In genomic region chr19:6768236-6768785, GRCh38 we compare ENCODE assay signal across 8 cellular contexts. TPM values are rescaled to one million over a fixed set of nuclear protein-coding genes. Genes with fewer than 3 reads are reported as not detected.
DNase-seq lines count a peak whose midpoint lies in the region; ATAC-seq and TF ChIP-seq lines count a peak whose summit lies in the region.

No MANE protein-coding gene starts in this region.

- H3K27ac ChIP-seq in SU-DHL-6 (ENCODE audit: low read depth, low read length) (peak overlapping the region; percentile 51), endodermal cell (ENCODE audit: low read depth, low read length) (no peak overlapping the region), smooth muscle cell (ENCODE audit: low read depth) (no peak overlapping the region)

- H2AFZ ChIP-seq in SU-DHL-6 (ENCODE audit: low read depth, low read length, severe bottlenecking) (peak overlapping the region; percentile 78), smooth muscle cell (ENCODE audit: low read depth) (peak overlapping the region; percentile 23)

- no peaks in the 10 kb centered on the region for H3K9me3 Mint-ChIP-seq in endodermal cell

- TF ChIP-seq CTCF in SU-DHL-6 (IDR thresholded peaks at IDR 0.05; ENCODE audit: insufficient read depth, low read length, poor library complexity, severe bottlenecking) = no peak
- no peak for TF ChIP-seq CTCF in endodermal cell (conservative IDR thresholded peaks at IDR 0.05)
- no peak for TF ChIP-seq CTCF in smooth muscle cell (IDR thresholded peaks at IDR 0.05; ENCODE audit: borderline replicate concordance, insufficient read depth, poor library complexity, severe bottlenecking)

- 78 to 95% methylated on average over 6 to 8 of the region's 8 CpGs for WGBS in endodermal cell (ENCODE audit: insufficient coverage in 1 of 2, insufficient read length in 1 of 2), 2 experiments
- WGBS in smooth muscle cell (ENCODE audit: low lambda C conversion rate) = 68% methylated on average over 8 of the region's 8 CpGs

- H3K36me3 ChIP-seq in SU-DHL-6 (ENCODE audit: low read length) (no peaks in the 10 kb centered on the region), endodermal cell (ENCODE audit: control insufficient read depth, insufficient read depth, low read length) (no peaks in the 10 kb centered on the region), smooth muscle cell (ENCODE audit: low read depth) (no peaks in the 10 kb centered on the region)

- no peaks in the 10 kb centered on the region for H3K9me3 ChIP-seq in SU-DHL-6 (ENCODE audit: insufficient read depth, low read length)
- H3K9me3 ChIP-seq in endodermal cell (ENCODE audit: control insufficient read depth, low read length) = no peaks in the 10 kb centered on the region
- H3K9me3 ChIP-seq in smooth muscle cell (replicated peaks; ENCODE audit: low read depth) = no peaks in the 10 kb centered on the region

- no peaks in the 10 kb centered on the region for H3K27me3 Mint-ChIP-seq in endodermal cell (ENCODE audit: insufficient read depth)

- H3F3A ChIP-seq in SU-DHL-6 (ENCODE audit: insufficient read depth) = peaks cover 15% of the 10 kb centered on the region
- no peaks in the 10 kb centered on the region for H3F3A ChIP-seq in smooth muscle cell (ENCODE audit: low read depth)

- H3K27ac Mint-ChIP-seq in endodermal cell = peak overlapping the region; percentile 85

- H3K4me3 Mint-ChIP-seq in endodermal cell = peak overlapping the region; percentile 70

- H3K27me3 ChIP-seq in SU-DHL-6 (ENCODE audit: low read length) (no peaks in the 10 kb centered on the region), endodermal cell (ENCODE audit: control insufficient read depth, insufficient read depth, low read length, poor library complexity, severe bottlenecking) (no peaks in the 10 kb centered on the region), smooth muscle cell (ENCODE audit: low read depth) (no peaks in the 10 kb centered on the region)

- H3K9ac ChIP-seq in SU-DHL-6 (ENCODE audit: low read length) (peak overlapping the region; percentile 59; the same call in 1 of the 2 replicates), endodermal cell (ENCODE audit: extremely low read depth, low read length, poor library complexity, severe bottlenecking) (no peak overlapping the region), smooth muscle cell (ENCODE audit: low read depth) (no peak overlapping the region)

- no peaks in the 10 kb centered on the region for H4K20me1 ChIP-seq in SU-DHL-6 (ENCODE audit: low read depth, low read length)
- H4K20me1 ChIP-seq in smooth muscle cell (ENCODE audit: low read depth) = no peaks in the 10 kb centered on the region

- no peaks in the 10 kb centered on the region for H3K4me1 ChIP-seq in endodermal cell (ENCODE audit: control insufficient read depth, insufficient read depth, low read length)
- H3K4me1 ChIP-seq in smooth muscle cell (ENCODE audit: low read depth) = peaks cover 2% of the 10 kb centered on the region

- peak; percentile 1 for ATAC-seq in GM21723 (IDR thresholded peaks at IDR 0.05; ENCODE audit: unreplicated experiment)

- H3K79me2 ChIP-seq in SU-DHL-6 (ENCODE audit: insufficient read depth, low read length) = peaks cover 17% of the 10 kb centered on the region
- no peaks in the 10 kb centered on the region for H3K79me2 ChIP-seq in smooth muscle cell (ENCODE audit: low read depth)

- no peak for DNase-seq in endodermal cell
- no peak for DNase-seq in smooth muscle cell (lab: John Stamatoyannopoulos, UW; ENCODE audit: unreplicated experiment)
- DNase-seq in NCI-H2171 (lab: John Stamatoyannopoulos, UW) = no peak
- DNase-seq in stimulated activated CD4-positive, alpha-beta T cell treated with anti-CD3 and anti-CD28 coated beads, Interleukin-4, amount 100 ng/mL, for 1 hour = no peak
- DNase-seq in NCI-H2196 (lab: John Stamatoyannopoulos, UW; ENCODE audit: unreplicated experiment) = no peak
- no peak for DNase-seq in stimulated activated CD4-positive, alpha-beta T cell treated with anti-CD3 and anti-CD28 coated beads, Interleukin-2, amount 100 ng/mL, for 48 hours

- peaks cover 12% of the 10 kb centered on the region for H3K4me1 Mint-ChIP-seq in endodermal cell

- H3K4me2 ChIP-seq in SU-DHL-6 (ENCODE audit: low read depth, low read length, poor library complexity, severe bottlenecking) (peak overlapping the region; percentile 84), smooth muscle cell (no peak overlapping the region)

- peak overlapping the region; percentile 69 for H3K4me3 ChIP-seq in SU-DHL-6 (ENCODE audit: insufficient read depth, low read length, poor library complexity, severe bottlenecking)
- H3K4me3 ChIP-seq in endodermal cell (ENCODE audit: low read length) = peak overlapping the region; percentile 89
- no peak overlapping the region for H3K4me3 ChIP-seq in smooth muscle cell

- H3K36me3 Mint-ChIP-seq in endodermal cell (ENCODE audit: low read depth) = no peaks in the 10 kb centered on the region

- H3K9me2 ChIP-seq in SU-DHL-6 (replicated peaks; ENCODE audit: insufficient read depth, low read length) = no peaks in the 10 kb centered on the region

RNA-seq across cellular contexts. Expression of gene SH2D3A, which starts 1.1 kb away (rescaled TPM):
- 10 to 100 TPM; 10.7 to 16.4 TPM for total RNA-seq in endodermal cell
- polyA plus RNA-seq in endodermal cell (2013, experiment 1 of 2) = 1.0 TPM
- 1.1 TPM for polyA plus RNA-seq in endodermal cell (2013, experiment 2 of 2)
- total RNA-seq in smooth muscle cell = 6.5 and 9.3 TPM in 2 replicates
- polyA plus RNA-seq in smooth muscle cell = 6.2 and 15.8 TPM in 2 replicates

RNA-seq across cellular contexts. Expression of gene VAV1, which starts 4.2 kb away (rescaled TPM):
- total RNA-seq in endodermal cell = not detected
- not detected for polyA plus RNA-seq in endodermal cell (2013, experiment 1 of 2)
- polyA plus RNA-seq in endodermal cell (2013, experiment 2 of 2) = not detected
- total RNA-seq in smooth muscle cell = not detected in 2 replicates
- polyA plus RNA-seq in smooth muscle cell = not detected in 2 replicates

RNA-seq across cellular contexts. Expression of gene TRIP10, which starts 28.8 kb away (rescaled TPM):
- 100 to 1,000 TPM; 111 to 116 TPM for total RNA-seq in endodermal cell
- 61.0 TPM for polyA plus RNA-seq in endodermal cell (2013, experiment 1 of 2)
- 65.1 TPM for polyA plus RNA-seq in endodermal cell (2013, experiment 2 of 2)
- total RNA-seq in smooth muscle cell = 55.0 and 57.8 TPM in 2 replicates
- 67.8 and 89.8 TPM in 2 replicates for polyA plus RNA-seq in smooth muscle cell

RNA-seq across cellular contexts. Expression of gene GPR108, which starts 30.9 kb away (rescaled TPM):
- 10 to 100 TPM; 61.4 to 67.2 TPM for total RNA-seq in endodermal cell
- 36.8 TPM for polyA plus RNA-seq in endodermal cell (2013, experiment 1 of 2)
- polyA plus RNA-seq in endodermal cell (2013, experiment 2 of 2) = 36.6 TPM
- 34.4 and 51.3 TPM in 2 replicates for total RNA-seq in smooth muscle cell
- 62.1 and 75.1 TPM in 2 replicates for polyA plus RNA-seq in smooth muscle cell

RNA-seq across cellular contexts. Expression of gene C3, which starts 47.9 kb away (rescaled TPM):
- 10 to 100 TPM; 13.7 to 23.5 TPM for total RNA-seq in endodermal cell
- 1.6 TPM for polyA plus RNA-seq in endodermal cell (2013, experiment 1 of 2)
- polyA plus RNA-seq in endodermal cell (2013, experiment 2 of 2) = 1.8 TPM
- total RNA-seq in smooth muscle cell = 10.0 and 25.1 TPM in 2 replicates
- polyA plus RNA-seq in smooth muscle cell = 6.4 and 8.8 TPM in 2 replicates
